ENCODE assay signal across 1 cellular context in the genomic region with DNA sequence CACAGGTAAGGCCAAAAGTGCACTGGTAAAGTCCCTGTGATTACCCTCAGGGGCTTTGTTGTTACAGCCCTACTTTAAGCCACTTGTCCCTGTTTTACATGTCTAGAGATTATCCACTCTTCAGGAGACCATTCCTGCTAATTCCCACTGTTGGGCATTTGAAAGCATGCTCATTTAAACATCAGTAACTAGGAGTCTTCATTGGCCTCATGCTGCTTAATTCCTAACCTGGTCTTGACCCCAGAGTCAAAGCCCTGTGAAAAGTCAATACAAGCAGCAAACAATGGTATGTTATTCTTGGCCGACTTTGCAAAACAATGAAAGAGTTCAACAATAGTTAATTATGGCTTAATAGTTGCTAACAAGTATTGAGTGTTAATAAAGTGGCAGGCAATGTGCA.
TF ChIP-seq lines count a peak whose summit lies in the region.

No MANE protein-coding gene starts in this region.

TF ChIP-seq in WTC11, 78 proteins besides CTCF, POLR2A, EP300 and RAD21 (continued from another document):
- TF ChIP-seq, protein P1, sequence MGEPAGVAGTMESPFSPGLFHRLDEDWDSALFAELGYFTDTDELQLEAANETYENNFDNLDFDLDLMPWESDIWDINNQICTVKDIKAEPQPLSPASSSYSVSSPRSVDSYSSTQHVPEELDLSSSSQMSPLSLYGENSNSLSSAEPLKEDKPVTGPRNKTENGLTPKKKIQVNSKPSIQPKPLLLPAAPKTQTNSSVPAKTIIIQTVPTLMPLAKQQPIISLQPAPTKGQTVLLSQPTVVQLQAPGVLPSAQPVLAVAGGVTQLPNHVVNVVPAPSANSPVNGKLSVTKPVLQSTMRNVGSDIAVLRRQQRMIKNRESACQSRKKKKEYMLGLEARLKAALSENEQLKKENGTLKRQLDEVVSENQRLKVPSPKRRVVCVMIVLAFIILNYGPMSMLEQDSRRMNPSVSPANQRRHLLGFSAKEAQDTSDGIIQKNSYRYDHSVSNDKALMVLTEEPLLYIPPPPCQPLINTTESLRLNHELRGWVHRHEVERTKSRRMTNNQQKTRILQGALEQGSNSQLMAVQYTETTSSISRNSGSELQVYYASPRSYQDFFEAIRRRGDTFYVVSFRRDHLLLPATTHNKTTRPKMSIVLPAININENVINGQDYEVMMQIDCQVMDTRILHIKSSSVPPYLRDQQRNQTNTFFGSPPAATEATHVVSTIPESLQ (CRISPR knock-in tag; IDR thresholded peaks at IDR 0.05) = no peak
- TF ChIP-seq FOXK1 (CRISPR knock-in tag; IDR thresholded peaks at IDR 0.05) = no peak
- TF ChIP-seq CREM (CRISPR knock-in tag; IDR thresholded peaks at IDR 0.05) = no peak
- no peak for TF ChIP-seq MAX (CRISPR knock-in tag; IDR thresholded peaks at IDR 0.05)
- no peak for TF ChIP-seq ZBTB21 (CRISPR knock-in tag; IDR thresholded peaks at IDR 0.05; ENCODE audit: borderline replicate concordance)
- TF ChIP-seq, protein P2, sequence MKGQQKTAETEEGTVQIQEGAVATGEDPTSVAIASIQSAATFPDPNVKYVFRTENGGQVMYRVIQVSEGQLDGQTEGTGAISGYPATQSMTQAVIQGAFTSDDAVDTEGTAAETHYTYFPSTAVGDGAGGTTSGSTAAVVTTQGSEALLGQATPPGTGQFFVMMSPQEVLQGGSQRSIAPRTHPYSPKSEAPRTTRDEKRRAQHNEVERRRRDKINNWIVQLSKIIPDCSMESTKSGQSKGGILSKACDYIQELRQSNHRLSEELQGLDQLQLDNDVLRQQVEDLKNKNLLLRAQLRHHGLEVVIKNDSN (CRISPR knock-in tag; IDR thresholded peaks at IDR 0.05) = no peak
- TF ChIP-seq ZNF671 (CRISPR knock-in tag; IDR thresholded peaks at IDR 0.05) = no peak
- TF ChIP-seq ZSCAN18 (CRISPR knock-in tag; IDR thresholded peaks at IDR 0.05) = no peak
